ENCODE assay signal across 18 cellular contexts in genomic region chr1:227321035-227321434, GRCh38. TPM values are rescaled to one million over a fixed set of nuclear protein-coding genes. Genes with fewer than 3 reads are reported as not detected.
DNase-seq lines count a peak whose midpoint lies in the region; ATAC-seq lines count a peak whose summit lies in the region.
"Had no signal": no experiment of that assay in that cellular context is flagged by ENCODE, and none has a peak within 500 bp of the region (broad histone marks: within the 10 kb centered on the region; RNA-seq: fewer than 3 reads in every experiment).

No MANE protein-coding gene starts in this region.

- peaks cover 18% of the 10 kb centered on the region for H3K4me1 Mint-ChIP-seq in activated CD8-positive, alpha-beta memory T cell treated with anti-CD3 and anti-CD28 coated beads, Interleukin-2, amount 10 ng/mL, durations not matched to agents 7 days and 5 days
- peaks cover 6% of the 10 kb centered on the region for H3K4me1 Mint-ChIP-seq in stimulated activated naive CD8-positive, alpha-beta T cell treated with anti-CD3 and anti-CD28 coated beads, Interleukin-15, amount 100 ng/mL, for 72 hours

- peak; percentile 59 for ATAC-seq in activated CD8-positive, alpha-beta memory T cell treated with anti-CD3 and anti-CD28 coated beads, Interleukin-2, amount 10 ng/mL, durations not matched to agents 7 days and 5 days
- peak; percentile 42 for ATAC-seq in HG02943 (IDR thresholded peaks at IDR 0.05; ENCODE audit: low read depth, unreplicated experiment)
- peak; percentile 57 for ATAC-seq in stimulated activated naive CD8-positive, alpha-beta T cell treated with anti-CD3 and anti-CD28 coated beads, Interleukin-15, amount 100 ng/mL, for 72 hours
- ATAC-seq: activated CD4-positive, CD25-positive, alpha-beta regulatory T cell treated with anti-CD3 and anti-CD28 coated beads, Interleukin-2, amount 50 U/mL, for 24 hours; heart right ventricle; upper lobe of right lung had no signal

- peaks cover 68% of the 10 kb centered on the region for H3K27me3 Mint-ChIP-seq in activated CD8-positive, alpha-beta memory T cell treated with anti-CD3 and anti-CD28 coated beads, Interleukin-2, amount 10 ng/mL, durations not matched to agents 7 days and 5 days
- H3K27me3 Mint-ChIP-seq in stimulated activated naive CD8-positive, alpha-beta T cell treated with anti-CD3 and anti-CD28 coated beads, Interleukin-15, amount 100 ng/mL, for 72 hours = peaks cover 62% of the 10 kb centered on the region

- H3K36me3 Mint-ChIP-seq in activated CD8-positive, alpha-beta memory T cell treated with anti-CD3 and anti-CD28 coated beads, Interleukin-2, amount 10 ng/mL, durations not matched to agents 7 days and 5 days = no peaks in the 10 kb centered on the region

- DNase-seq in activated CD8-positive, alpha-beta memory T cell treated with anti-CD3 and anti-CD28 coated beads, Interleukin-2, amount 10 ng/mL, durations not matched to agents 7 days and 5 days = peak; percentile 57
- DNase-seq in activated CD8-positive, alpha-beta memory T cell treated with anti-CD3 and anti-CD28 coated beads, Interleukin-2, amount 50 U/mL, for 48 hours = no peak
- peak; percentile 75 for DNase-seq in SKM-1 (lab: John Stamatoyannopoulos, UW; ENCODE audit: unreplicated experiment)
- no peak for DNase-seq in stimulated activated naive CD8-positive, alpha-beta T cell treated with anti-CD3 and anti-CD28 coated beads, Interleukin-15, amount 100 ng/mL, for 72 hours
- no peak for DNase-seq in H4 (ENCODE audit: low spot score)
- no peak for DNase-seq in nucleus accumbens (lab: John Stamatoyannopoulos, UW)
- DNase-seq in occipital lobe (lab: John Stamatoyannopoulos, UW) = no peak
- DNase-seq: 8988T; activated naive CD4-positive, alpha-beta T cell treated with Interleukin-2 at 50 U/mL for 16 hours; esophagus squamous epithelium; heart right ventricle; Kasumi-1; NCI-H1436 treated with DMSO at 0.1 percent for 48 hours; NCI-H345; SHP77 treated with DMSO at 0.1 percent for 48 hours; upper lobe of right lung had no signal

- CTCF ChIA-PET in activated CD8-positive, alpha-beta memory T cell treated with anti-CD3 and anti-CD28 coated beads, Interleukin-2, amount 10 ng/mL, durations not matched to agents 7 days and 5 days (lab: Charles Lee) = no interaction called here

- no peaks in the 10 kb centered on the region for H3K9me3 Mint-ChIP-seq in activated CD8-positive, alpha-beta memory T cell treated with anti-CD3 and anti-CD28 coated beads, Interleukin-2, amount 10 ng/mL, durations not matched to agents 7 days and 5 days (ENCODE audit: low read depth)
- no peaks in the 10 kb centered on the region for H3K9me3 Mint-ChIP-seq in stimulated activated naive CD8-positive, alpha-beta T cell treated with anti-CD3 and anti-CD28 coated beads, Interleukin-15, amount 100 ng/mL, for 72 hours

- H3K27ac Mint-ChIP-seq in activated CD8-positive, alpha-beta memory T cell treated with anti-CD3 and anti-CD28 coated beads, Interleukin-2, amount 10 ng/mL, durations not matched to agents 7 days and 5 days = no peak overlapping the region
- H3K27ac Mint-ChIP-seq in stimulated activated naive CD8-positive, alpha-beta T cell treated with anti-CD3 and anti-CD28 coated beads, Interleukin-15, amount 100 ng/mL, for 72 hours = no peak overlapping the region

- no peak overlapping the region for H3K4me3 Mint-ChIP-seq in activated CD8-positive, alpha-beta memory T cell treated with anti-CD3 and anti-CD28 coated beads, Interleukin-2, amount 10 ng/mL, durations not matched to agents 7 days and 5 days
- H3K4me3 Mint-ChIP-seq in stimulated activated naive CD8-positive, alpha-beta T cell treated with anti-CD3 and anti-CD28 coated beads, Interleukin-15, amount 100 ng/mL, for 72 hours = no peak overlapping the region

RNA-seq across cellular contexts. Expression of gene CDC42BPA, which starts 2.7 kb away (rescaled TPM):
- total RNA-seq in activated CD8-positive, alpha-beta memory T cell treated with anti-CD3 and anti-CD28 coated beads, Interleukin-2, amount 10 ng/mL, durations not matched to agents 7 days and 5 days = 1 to 10 TPM; 1.3 to 2.8 TPM
- total RNA-seq in H4 (2014; rRNA removed; shearing (Covaris generic)) = 7.5 and 13.5 TPM in 2 replicates
- total RNA-seq in occipital lobe = 202 TPM

Comparison
In these comparisons a context has a peak if more than half of its experiments do, and no peak if none do; other contexts are left out.
1. DNase-seq: peak in activated CD8-positive, alpha-beta memory T cell treated with anti-CD3 and anti-CD28 coated beads, Interleukin-2, amount 10 ng/mL, durations not matched to agents 7 days and 5 days (single experiment) and SKM-1 (single experiment); none in activated CD8-positive, alpha-beta memory T cell treated with anti-CD3 and anti-CD28 coated beads, Interleukin-2, amount 50 U/mL, for 48 hours (single experiment), stimulated activated naive CD8-positive, alpha-beta T cell treated with anti-CD3 and anti-CD28 coated beads, Interleukin-15, amount 100 ng/mL, for 72 hours (0 of 2), H4 (single experiment), nucleus accumbens (0 of 56) and occipital lobe (single experiment).
2. RNA of gene CDC42BPA, which starts 2.7 kb away (total RNA-seq): 202 TPM in occipital lobe (single experiment); 7.5 to 13.5 TPM in H4 and 1.3 to 2.8 TPM in activated CD8-positive, alpha-beta memory T cell treated with anti-CD3 and anti-CD28 coated beads, Interleukin-2, amount 10 ng/mL, durations not matched to agents 7 days and 5 days; every median in the first group is over 10 times any median in the second.
3. Peak in every context shown above with its lines, with median percentiles within 50 percentile points of each other: ATAC-seq.